2 cellular contexts compared by ENCODE assay signal in the genomic region with DNA sequence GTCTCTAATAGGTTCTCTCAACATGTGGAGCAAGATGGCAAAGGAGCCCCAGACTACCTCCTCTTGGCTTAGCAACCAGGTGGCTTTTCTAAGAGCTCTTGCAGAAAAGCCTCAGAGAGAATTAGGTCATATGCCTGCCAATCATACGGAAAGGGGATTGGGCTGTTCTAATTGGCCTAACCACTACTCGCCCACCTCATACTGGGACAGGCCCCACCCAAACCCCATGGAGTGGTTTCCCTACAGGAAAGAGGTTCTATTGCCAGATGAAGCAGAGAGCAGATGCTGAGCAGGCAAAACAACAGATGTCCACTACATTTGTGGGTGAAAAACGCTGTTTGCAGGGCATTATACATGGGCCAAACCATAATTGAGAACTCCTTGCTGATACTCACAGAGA.
TF ChIP-seq lines count a peak whose summit lies in the region.

No MANE protein-coding gene starts in this region.

TF ChIP-seq in GM23338, 12 proteins besides CTCF, POLR2A, EP300 and RAD21:
- TF ChIP-seq, protein P1, sequence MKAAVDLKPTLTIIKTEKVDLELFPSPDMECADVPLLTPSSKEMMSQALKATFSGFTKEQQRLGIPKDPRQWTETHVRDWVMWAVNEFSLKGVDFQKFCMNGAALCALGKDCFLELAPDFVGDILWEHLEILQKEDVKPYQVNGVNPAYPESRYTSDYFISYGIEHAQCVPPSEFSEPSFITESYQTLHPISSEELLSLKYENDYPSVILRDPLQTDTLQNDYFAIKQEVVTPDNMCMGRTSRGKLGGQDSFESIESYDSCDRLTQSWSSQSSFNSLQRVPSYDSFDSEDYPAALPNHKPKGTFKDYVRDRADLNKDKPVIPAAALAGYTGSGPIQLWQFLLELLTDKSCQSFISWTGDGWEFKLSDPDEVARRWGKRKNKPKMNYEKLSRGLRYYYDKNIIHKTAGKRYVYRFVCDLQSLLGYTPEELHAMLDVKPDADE (IDR thresholded peaks at IDR 0.05), result no peak
- TF ChIP-seq POLR2AphosphoS5 (IDR thresholded peaks at IDR 0.05; ENCODE audit: low read depth) (no peak), EZH2phosphoT487 (IDR thresholded peaks at IDR 0.05; ENCODE audit: unreplicated experiment) (no peak), ZNF331 (CRISPR knock-in tag; IDR thresholded peaks at IDR 0.05; ENCODE audit: low read depth) (no peak)
TF ChIP-seq in GM23338: peak in this region for 0.

TF ChIP-seq in K562, 482 proteins besides CTCF, POLR2A, EP300 and RAD21 (continued from another document):
- no peak for TF ChIP-seq AFF4 (CRISPR knock-in tag; IDR thresholded peaks at IDR 0.05)
- TF ChIP-seq, protein P2, sequence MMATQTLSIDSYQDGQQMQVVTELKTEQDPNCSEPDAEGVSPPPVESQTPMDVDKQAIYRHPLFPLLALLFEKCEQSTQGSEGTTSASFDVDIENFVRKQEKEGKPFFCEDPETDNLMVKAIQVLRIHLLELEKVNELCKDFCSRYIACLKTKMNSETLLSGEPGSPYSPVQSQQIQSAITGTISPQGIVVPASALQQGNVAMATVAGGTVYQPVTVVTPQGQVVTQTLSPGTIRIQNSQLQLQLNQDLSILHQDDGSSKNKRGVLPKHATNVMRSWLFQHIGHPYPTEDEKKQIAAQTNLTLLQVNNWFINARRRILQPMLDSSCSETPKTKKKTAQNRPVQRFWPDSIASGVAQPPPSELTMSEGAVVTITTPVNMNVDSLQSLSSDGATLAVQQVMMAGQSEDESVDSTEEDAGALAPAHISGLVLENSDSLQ (IDR thresholded peaks at IDR 0.05), result peak; percentile 81
- no peak for TF ChIP-seq CBX3 (IDR thresholded peaks at IDR 0.05; ENCODE audit: borderline replicate concordance in 1 of 2, low read length in 2 of 2)
- TF ChIP-seq ZFP91 (CRISPR knock-in tag; IDR thresholded peaks at IDR 0.05), result no peak
